Comparison of ENCODE assay signal across 17 cellular contexts in the genomic region with DNA sequence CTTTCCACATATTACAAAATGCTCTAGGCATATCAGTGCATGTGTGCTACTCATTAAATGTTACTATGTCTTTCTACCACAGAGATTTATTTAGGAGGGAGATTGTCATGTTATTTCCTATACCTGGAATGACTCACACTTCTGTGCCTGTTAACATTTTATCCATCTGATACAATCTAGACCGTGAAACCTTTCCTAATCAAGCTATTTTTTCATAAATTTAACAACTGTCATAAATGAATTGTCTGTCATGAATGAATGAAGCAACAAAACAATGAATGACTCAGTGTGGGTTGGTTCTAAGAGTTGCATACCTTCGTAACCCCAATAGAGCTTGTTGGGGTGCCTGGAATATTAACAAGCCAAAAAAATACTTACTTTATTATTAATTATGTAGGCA.
"Had no signal": no experiment of that assay in that cellular context is flagged by ENCODE, and none has a peak within 500 bp of the region (broad histone marks: within the 10 kb centered on the region; RNA-seq: fewer than 3 reads in every experiment).

No MANE protein-coding gene starts in this region.

- H3K36me3 Mint-ChIP-seq: activated naive CD4-positive, alpha-beta T cell treated with anti-CD3 and anti-CD28 coated beads, Interleukin-2, amount 10 ng/mL, durations not matched to agents 7 days and 5 days; memory B cell; type B pancreatic cell had no signal

- H3K27ac Mint-ChIP-seq: activated B cell treated with CpG ODN at 0.5 μM for 24 hours; activated CD4-positive, alpha-beta T cell treated with anti-CD3 and anti-CD28 coated beads, Interleukin-2, amount 10 ng/mL, durations not matched to agents 7 days and 5 days; activated naive CD4-positive, alpha-beta T cell treated with anti-CD3 and anti-CD28 coated beads, Interleukin-2, amount 10 ng/mL, durations not matched to agents 7 days and 5 days; activated T-helper 2 cell treated with anti-CD3 and anti-CD28 coated beads, Interferon-gamma antibody, Interleukin-2, Interleukin-4, amounts not matched to agents 10 μg/mL and 5 μg/mL and 100 μg/mL, durations not matched to agents 14 hours and 24 hours and 36 hours; dendritic cell treated with granulocyte-macrophage colony-stimulating factor and Interleukin-4, amounts not matched to agents 40 ng/mL and 50 ng/mL, for 4 days; memory B cell; nephron progenitor cell; T-helper 17 cell; type B pancreatic cell had no signal

- H3K4me3 Mint-ChIP-seq: activated B cell treated with CpG ODN at 0.5 μM for 24 hours; activated CD4-positive, alpha-beta T cell treated with anti-CD3 and anti-CD28 coated beads, Interleukin-2, amount 10 ng/mL, durations not matched to agents 7 days and 5 days; activated naive CD4-positive, alpha-beta T cell treated with anti-CD3 and anti-CD28 coated beads, Interleukin-2, amount 10 ng/mL, durations not matched to agents 7 days and 5 days; dendritic cell treated with granulocyte-macrophage colony-stimulating factor and Interleukin-4, amounts not matched to agents 40 ng/mL and 50 ng/mL, for 4 days; memory B cell; nephron progenitor cell; T-helper 17 cell; type B pancreatic cell had no signal

- DNase-seq: activated B cell treated with CpG ODN at 0.5 μM for 24 hours; activated CD4-positive, alpha-beta T cell treated with anti-CD3 and anti-CD28 coated beads, Interleukin-2, amount 10 ng/mL, durations not matched to agents 7 days and 5 days; activated naive CD4-positive, alpha-beta T cell treated with anti-CD3 and anti-CD28 coated beads, Interleukin-2, amount 10 ng/mL, durations not matched to agents 7 days and 5 days; activated T-cell treated with anti-CD3 and anti-CD28 coated beads for 4 hours; amniotic stem cell; body of pancreas; foreskin melanocyte; head of caudate nucleus; nephron progenitor cell; stimulated activated CD4-positive, alpha-beta T cell treated with anti-CD3 and anti-CD28 coated beads, Interleukin-2, amount 100 ng/mL, for 48 hours; stimulated activated naive CD4-positive, alpha-beta T cell treated with Interleukin-2 at 50 U/mL for 16 hours; T-helper 17 cell had no signal

- ATAC-seq: body of pancreas, left lobe of liver, T-helper 17 cell had no signal

- H3K27me3 Mint-ChIP-seq: activated B cell treated with CpG ODN at 0.5 μM for 24 hours; activated naive CD4-positive, alpha-beta T cell treated with anti-CD3 and anti-CD28 coated beads, Interleukin-2, amount 10 ng/mL, durations not matched to agents 7 days and 5 days; dendritic cell treated with granulocyte-macrophage colony-stimulating factor and Interleukin-4, amounts not matched to agents 40 ng/mL and 50 ng/mL, for 4 days; memory B cell; T-helper 17 cell had no signal

- H3K4me1 ChIP-seq: body of pancreas had no signal

- H3K9me3 ChIP-seq: body of pancreas had no signal

- H3K4me3 ChIP-seq: body of pancreas had no signal

- H3K27ac ChIP-seq: body of pancreas had no signal

- H3K9me3 Mint-ChIP-seq: activated B cell treated with CpG ODN at 0.5 μM for 24 hours; activated CD4-positive, alpha-beta T cell treated with anti-CD3 and anti-CD28 coated beads, Interleukin-2, amount 10 ng/mL, durations not matched to agents 7 days and 5 days; activated naive CD4-positive, alpha-beta T cell treated with anti-CD3 and anti-CD28 coated beads, Interleukin-2, amount 10 ng/mL, durations not matched to agents 7 days and 5 days; activated T-helper 2 cell treated with anti-CD3 and anti-CD28 coated beads, Interferon-gamma antibody, Interleukin-2, Interleukin-4, amounts not matched to agents 10 μg/mL and 5 μg/mL and 100 μg/mL, durations not matched to agents 14 hours and 24 hours and 36 hours; dendritic cell treated with granulocyte-macrophage colony-stimulating factor and Interleukin-4, amounts not matched to agents 40 ng/mL and 50 ng/mL, for 4 days; memory B cell; nephron progenitor cell; type B pancreatic cell had no signal

- H3K27me3 ChIP-seq: body of pancreas had no signal
